Comparison of ENCODE assay signal across 8 cellular contexts in the genomic region with DNA sequence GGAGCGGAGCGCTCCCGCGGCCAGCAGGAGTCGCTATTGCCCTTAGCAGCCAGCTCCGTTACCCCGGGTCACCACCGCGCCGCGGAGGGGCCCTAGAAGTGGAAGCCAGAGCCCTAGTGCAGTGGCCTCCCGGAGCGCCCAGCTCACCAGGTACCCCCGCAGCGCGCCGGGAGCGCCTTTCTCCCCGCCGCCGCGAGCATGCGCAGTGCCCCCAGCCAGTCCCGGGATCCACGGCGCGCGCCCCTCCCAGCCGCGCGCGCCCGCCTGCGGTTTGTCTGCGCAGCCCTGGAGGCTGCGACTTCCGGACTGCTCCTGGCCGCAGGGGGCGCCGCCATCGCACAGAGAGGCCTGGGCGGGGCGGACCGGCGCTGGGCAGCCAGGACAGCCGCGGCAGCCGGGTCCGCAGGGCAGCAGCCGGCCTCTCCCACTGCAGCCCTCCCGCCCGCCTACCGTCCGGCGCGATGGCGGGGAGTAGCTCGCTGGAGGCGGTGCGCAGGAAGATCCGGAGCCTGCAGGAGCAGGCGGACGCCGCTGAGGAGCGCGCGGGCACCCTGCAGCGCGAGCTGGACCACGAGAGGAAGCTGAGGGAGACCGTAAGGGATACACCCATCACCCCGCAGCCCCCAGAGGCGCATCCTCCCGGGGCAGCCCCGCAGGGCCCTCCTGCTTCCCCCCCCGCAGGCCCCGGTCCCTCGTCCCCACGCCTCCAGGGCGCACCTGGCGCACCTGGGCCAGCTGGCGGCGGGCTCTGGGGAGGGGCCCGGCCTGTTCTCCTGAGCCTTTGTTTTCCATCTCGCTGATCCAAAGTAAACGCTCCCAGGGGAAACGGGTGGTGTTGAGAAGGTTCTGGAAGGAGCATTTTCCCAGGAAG. TPM values are rescaled to one million over a fixed set of nuclear protein-coding genes. Genes with fewer than 3 reads are reported as not detected.
DNase-seq lines count a peak whose midpoint lies in the region; ATAC-seq and TF ChIP-seq lines count a peak whose summit lies in the region.

No MANE protein-coding gene starts in this region.

- no peaks in the 10 kb centered on the region for H3K9me3 ChIP-seq in endocrine pancreas (ENCODE audit: control insufficient read depth, low read length)

- CTCF ChIA-PET in activated CD8-positive, alpha-beta memory T cell treated with anti-CD3 and anti-CD28 coated beads, Interleukin-2, amount 10 ng/mL, durations not matched to agents 7 days and 5 days (lab: Charles Lee): interaction anchor here (0.6 to 7.4 kb wide), 45 partner anchors 8 to 1050 kb away, joined by 3 to 119 read pairs (median 4); partner anchors contain the start of gene RPS27L

- peaks cover 21% of the 10 kb centered on the region for H3K4me1 Mint-ChIP-seq in activated CD8-positive, alpha-beta memory T cell treated with anti-CD3 and anti-CD28 coated beads, Interleukin-2, amount 10 ng/mL, durations not matched to agents 7 days and 5 days
- H3K4me1 Mint-ChIP-seq in mesothelial cell of epicardium: peaks cover 84% of the 10 kb centered on the region

- peak; percentile 90 for ATAC-seq in activated CD8-positive, alpha-beta memory T cell treated with anti-CD3 and anti-CD28 coated beads, Interleukin-2, amount 10 ng/mL, durations not matched to agents 7 days and 5 days

- peak overlapping the region; percentile 89 for H3K9ac ChIP-seq in endocrine pancreas (ENCODE audit: control insufficient read depth, insufficient read depth, low read length)

- H3K36me3 ChIP-seq in endocrine pancreas (ENCODE audit: control insufficient read depth, insufficient read depth, low read length): no peaks in the 10 kb centered on the region

- DNase-seq in COLO668 (lab: John Stamatoyannopoulos, UW; ENCODE audit: unreplicated experiment): peak; percentile 97
- peak; percentile 97 for DNase-seq in GM20000 (ENCODE audit: low spot score)
- peak; percentile 58 for DNase-seq in HS-5 (ENCODE audit: low read depth)
- peak; percentile 72 to 77 for DNase-seq in NOMO-1 (lab: John Stamatoyannopoulos, UW; ENCODE audit: unreplicated experiment in 2 of 2)
- peak; percentile 84 for DNase-seq in activated CD8-positive, alpha-beta memory T cell treated with anti-CD3 and anti-CD28 coated beads, Interleukin-2, amount 10 ng/mL, durations not matched to agents 7 days and 5 days
- peak; percentile 92 to 95 for DNase-seq in mesothelial cell of epicardium (ENCODE audit: low spot score in 2 of 2, unreplicated experiment in 2 of 2)
- DNase-seq in stimulated activated CD8-positive, alpha-beta memory T cell treated with anti-CD3 and anti-CD28 coated beads, Interleukin-15, amount 100 ng/mL, for 4 hours (ENCODE audit: low read depth in 2 of 2): peak; percentile 70 to 75

- peak overlapping the region; percentile 76 for H3K4me3 ChIP-seq in endocrine pancreas (ENCODE audit: control insufficient read depth, insufficient read depth, low read length)

- TF ChIP-seq CTCF in GM20000 (IDR thresholded peaks at IDR 0.05; ENCODE audit: extremely low read depth, missing control alignments) (peak; percentile 90), mesothelial cell of epicardium (IDR thresholded peaks at IDR 0.05; ENCODE audit: unreplicated experiment) (peak; percentile 79)

- peak overlapping the region; percentile 61 for H3K27ac Mint-ChIP-seq in activated CD8-positive, alpha-beta memory T cell treated with anti-CD3 and anti-CD28 coated beads, Interleukin-2, amount 10 ng/mL, durations not matched to agents 7 days and 5 days
- H3K27ac Mint-ChIP-seq in mesothelial cell of epicardium: peak overlapping the region; percentile 96

- H3K4me1 ChIP-seq in endocrine pancreas (ENCODE audit: control insufficient read depth, insufficient read depth, low read length): no peaks in the 10 kb centered on the region

- H3K27me3 Mint-ChIP-seq in activated CD8-positive, alpha-beta memory T cell treated with anti-CD3 and anti-CD28 coated beads, Interleukin-2, amount 10 ng/mL, durations not matched to agents 7 days and 5 days: peaks cover 67% of the 10 kb centered on the region
- no peaks in the 10 kb centered on the region for H3K27me3 Mint-ChIP-seq in mesothelial cell of epicardium (ENCODE audit: low read depth)

- H3K9me3 Mint-ChIP-seq in activated CD8-positive, alpha-beta memory T cell treated with anti-CD3 and anti-CD28 coated beads, Interleukin-2, amount 10 ng/mL, durations not matched to agents 7 days and 5 days (ENCODE audit: low read depth): no peaks in the 10 kb centered on the region
- H3K9me3 Mint-ChIP-seq in mesothelial cell of epicardium: no peaks in the 10 kb centered on the region

- peaks cover 3% of the 10 kb centered on the region for H3K27me3 ChIP-seq in endocrine pancreas (ENCODE audit: control insufficient read depth, insufficient read depth, low read length)

- peak overlapping the region; percentile 81 for H3K4me3 Mint-ChIP-seq in activated CD8-positive, alpha-beta memory T cell treated with anti-CD3 and anti-CD28 coated beads, Interleukin-2, amount 10 ng/mL, durations not matched to agents 7 days and 5 days
- peak overlapping the region; percentile 92 for H3K4me3 Mint-ChIP-seq in mesothelial cell of epicardium

- H3K36me3 Mint-ChIP-seq in activated CD8-positive, alpha-beta memory T cell treated with anti-CD3 and anti-CD28 coated beads, Interleukin-2, amount 10 ng/mL, durations not matched to agents 7 days and 5 days: no peaks in the 10 kb centered on the region
- peaks cover 7% of the 10 kb centered on the region for H3K36me3 Mint-ChIP-seq in mesothelial cell of epicardium

RNA-seq across cellular contexts. Expression of gene TPM1, which starts 5.8 kb away (rescaled TPM):
- 1 to 10 TPM; 4.1 to 5.5 TPM for total RNA-seq in activated CD8-positive, alpha-beta memory T cell treated with anti-CD3 and anti-CD28 coated beads, Interleukin-2, amount 10 ng/mL, durations not matched to agents 7 days and 5 days
- total RNA-seq in mesothelial cell of epicardium: 635 to 667 TPM (median 659 TPM) in 3 replicates

Comparison
In these comparisons a context has a peak if more than half of its experiments do, and no peak if none do; other contexts are left out.
1. Peak in every context shown above with its lines: DNase-seq, ATAC-seq and H3K4me3 ChIP-seq.
2. RNA of gene TPM1, which starts 5.8 kb away (total RNA-seq): 635 to 667 TPM in mesothelial cell of epicardium; 4.1 to 5.5 TPM in activated CD8-positive, alpha-beta memory T cell treated with anti-CD3 and anti-CD28 coated beads, Interleukin-2, amount 10 ng/mL, durations not matched to agents 7 days and 5 days; every median in the first group is over 10 times any median in the second.